In the genomic region with DNA sequence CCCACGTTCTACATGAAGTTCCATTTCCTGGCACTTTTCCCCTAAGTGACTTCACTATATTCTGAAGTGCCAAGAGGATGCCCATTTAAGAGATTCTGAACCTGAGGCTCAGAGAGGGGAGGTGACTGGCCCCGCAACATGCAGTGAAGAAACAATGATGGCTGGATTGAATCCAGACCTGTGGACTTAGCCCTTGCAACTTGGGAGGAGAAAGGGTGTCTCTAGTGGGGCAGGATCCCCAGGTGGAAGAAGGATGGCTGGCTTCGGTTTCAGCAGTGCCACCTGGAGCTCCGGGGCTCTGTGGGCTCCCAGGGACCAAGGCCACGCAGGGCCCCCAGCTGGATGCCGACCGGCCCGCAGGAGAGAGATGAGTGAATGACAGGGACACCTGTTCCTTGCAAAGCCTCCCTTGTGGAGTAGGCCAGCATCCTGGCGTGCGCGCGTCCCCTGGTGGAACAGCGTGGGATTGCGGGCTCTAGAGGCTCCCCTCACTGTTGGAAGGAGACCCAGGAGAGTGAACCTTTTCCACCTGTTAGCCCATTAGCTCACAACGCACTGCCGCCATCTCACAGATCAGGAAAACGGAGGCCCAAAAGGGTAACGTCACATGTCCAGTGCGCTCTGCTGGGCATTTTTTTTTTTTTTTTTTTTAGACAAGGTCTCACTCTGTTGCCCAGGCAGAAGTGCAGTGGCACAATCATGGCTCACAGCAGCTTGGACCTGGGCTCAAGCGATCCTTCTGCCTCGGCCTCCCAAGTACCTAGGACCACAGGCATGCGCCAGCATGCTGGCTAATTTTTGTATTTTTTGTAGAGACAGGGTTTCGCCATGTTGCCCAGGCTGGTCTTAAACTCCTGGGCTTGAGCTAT, we compare ENCODE assay signal across 8 cellular contexts.
DNase-seq lines count a peak whose midpoint lies in the region; ATAC-seq and TF ChIP-seq lines count a peak whose summit lies in the region.

No MANE protein-coding gene starts in this region.

- H3K4me1 Mint-ChIP-seq in immature natural killer cell, result peaks cover 51 to 52% of the 10 kb centered on the region in 2 donors

- peaks cover 2 to 8% (median 5%) of the 10 kb centered on the region in 3 donors for H3K27me3 Mint-ChIP-seq in immature natural killer cell (ENCODE audit: low read depth in 3 of 3)

- in situ Hi-C loops in astrocyte of the cerebellum (cut with HindIII; ENCODE audit: low sequenced_read_pairs), result no loop called here

- peak; percentile 72 for DNase-seq in NAMALWA (ENCODE audit: low spot score)
- peak; percentile 76 for DNase-seq in T-helper 9 cell
- peak; percentile 6 for DNase-seq in astrocyte of the cerebellum (ENCODE audit: low read depth)
- peak; percentile 59 to 64 (median 64) for DNase-seq in immature natural killer cell
- DNase-seq in stimulated activated CD4-positive, alpha-beta T cell treated with anti-CD3 and anti-CD28 coated beads, Interleukin-1b, Interleukin-23, amount 100 ng/mL, for 4 hours (ENCODE audit: low read depth in 2 of 2), result peak; percentile 68 to 75
- no peak for DNase-seq in DMS79 treated with DMSO at 0.1 percent for 48 hours (lab: John Stamatoyannopoulos, UW)

- TF ChIP-seq CTCF in GM12873 (IDR thresholded peaks at IDR 0.05; ENCODE audit: insufficient read depth, low read depth, low read length, missing control alignments) (peak; percentile 98), astrocyte of the cerebellum (IDR thresholded peaks at IDR 0.05; ENCODE audit: low read depth, low read length, missing control alignments) (peak; percentile 98)

- no peak overlapping the region for H3K4me3 ChIP-seq in astrocyte of the cerebellum (ENCODE audit: low read depth, low read length)

- ATAC-seq in HG03439 (IDR thresholded peaks at IDR 0.05; ENCODE audit: unreplicated experiment), result no peak

- H3K9me3 Mint-ChIP-seq in immature natural killer cell, result peaks cover 0 to 2% (median 0%) of the 10 kb centered on the region in 6 donors

- no peaks in the 10 kb centered on the region for H3K36me3 Mint-ChIP-seq in immature natural killer cell

- peak overlapping the region in 1 of 5 donors; percentile 13 for H3K4me3 Mint-ChIP-seq in immature natural killer cell

- H3K27ac Mint-ChIP-seq in immature natural killer cell, result peak overlapping the region in 5 of 6 donors; percentile 42 to 93 (median 52)
